Comparison of ENCODE assay signal across 1 cellular context in genomic region chr2:103525757-103526156, GRCh38.
A peak's percentile ranks its signal among the peaks of the same experiment; 100 is the strongest.
TF ChIP-seq lines count a peak whose summit lies in the region.

No MANE protein-coding gene starts in this region.

TF ChIP-seq in K562, 482 proteins besides CTCF, POLR2A, EP300 and RAD21 (continued from another document and continues in another):
- TF ChIP-seq PBX2 (CRISPR knock-in tag; IDR thresholded peaks at IDR 0.05; ENCODE audit: low read depth) (no peak), PBX2 (tag; conservative IDR thresholded peaks at IDR 0.05; ENCODE audit: low read depth) (0 out of 2 replicates have a peak, but pooled peaks have one; percentile 46), FOXK2 (conservative IDR thresholded peaks at IDR 0.05 in 1 of 2, IDR thresholded peaks at IDR 0.05 in 1 of 2; ENCODE audit: low read depth in 2 of 2) (0 out of 4 replicates have a peak, but pooled peaks of 1 of the 2 experiments have one; percentile 17), CBFA2T2 (conservative IDR thresholded peaks at IDR 0.05) (peak; percentile 80), CEBPB (tag; IDR thresholded peaks at IDR 0.05) (peak; percentile 77), TEAD4 (IDR thresholded peaks at IDR 0.05; ENCODE audit: low read length) (peak; percentile 74), TEAD4 (CRISPR knock-in tag; IDR thresholded peaks at IDR 0.05; ENCODE audit: borderline replicate concordance) (no peak), HMGN3 (IDR thresholded peaks at IDR 0.05; ENCODE audit: borderline replicate concordance, extremely low read depth, insufficient read length, low read depth, low read length) (no peak), HSF4 (CRISPR knock-in tag; IDR thresholded peaks at IDR 0.05; ENCODE audit: borderline replicate concordance) (no peak), HDAC1 (IDR thresholded peaks at IDR 0.05) (0 out of 4 replicates have a peak, but pooled peaks of 1 of the 2 experiments have one; percentile 25), JUN (IDR thresholded peaks at IDR 0.05; ENCODE audit: borderline replicate concordance, low read depth, low read length) (0 out of 2 replicates have a peak, but pooled peaks have one; percentile 26), JUN (CRISPR knock-in tag; IDR thresholded peaks at IDR 0.05; ENCODE audit: borderline replicate concordance) (no peak), KDM1A (IDR thresholded peaks at IDR 0.05) (peak; percentile 52 to 53; a peak in 2 of 4 replicates), UBTF (IDR thresholded peaks at IDR 0.05; ENCODE audit: borderline replicate concordance in 1 of 2, low read depth in 2 of 2, low read length in 2 of 2) (no peak), MTA2 (IDR thresholded peaks at IDR 0.05; ENCODE audit: low read depth) (peak; percentile 26; the same call in 1 of the 2 replicates), MAX (CRISPR knock-in tag; IDR thresholded peaks at IDR 0.05) (no peak), BHLHE40 (IDR thresholded peaks at IDR 0.05; ENCODE audit: low read length) (peak; percentile 61; the same call in 1 of the 2 replicates), LCOR (CRISPR knock-in tag; IDR thresholded peaks at IDR 0.05) (0 out of 2 replicates have a peak, but pooled peaks have one; percentile 46), DPF2 (IDR thresholded peaks at IDR 0.05) (peak; percentile 86), ATF7 (IDR thresholded peaks at IDR 0.05) (0 out of 2 replicates have a peak, but pooled peaks have one; percentile 18), E2F6 (IDR thresholded peaks at IDR 0.05; ENCODE audit: borderline replicate concordance in 1 of 2, extremely low read depth in 1 of 2, insufficient read depth in 1 of 2, insufficient read length in 1 of 2, low read depth in 1 of 2, low read length in 1 of 2, poor library complexity in 1 of 2, severe bottlenecking in 1 of 2) (no peak), ZNF407 (IDR thresholded peaks at IDR 0.05; ENCODE audit: low read depth) (no peak), KDM2B (CRISPR knock-in tag; IDR thresholded peaks at IDR 0.05) (no peak), NR2C2 (CRISPR knock-in tag; IDR thresholded peaks at IDR 0.05) (no peak), NR2C2 (tag; IDR thresholded peaks at IDR 0.05) (peak; percentile 27; the same call in 1 of the 2 replicates), TRIM24 (IDR thresholded peaks at IDR 0.05) (peak; percentile 20 to 67; a peak in 1 of 4 replicates), TAL1 (IDR thresholded peaks at IDR 0.05) (peak; percentile 59), MAFG (tag; conservative IDR thresholded peaks at IDR 0.05) (peak; percentile 21; the same call in 1 of the 2 replicates), HDAC3 (IDR thresholded peaks at IDR 0.05; ENCODE audit: borderline replicate concordance, partially characterized antibody) (peak; percentile 51), CEBPG (CRISPR knock-in tag; IDR thresholded peaks at IDR 0.05) (no peak; the same call in 1 of the 2 replicates), CEBPG (tag; conservative IDR thresholded peaks at IDR 0.05 in 1 of 2, IDR thresholded peaks at IDR 0.05 in 1 of 2) (peak; percentile 38 to 79; a peak in 2 of 4 replicates), HMBOX1 (IDR thresholded peaks at IDR 0.05) (peak; percentile 67; the same call in 1 of the 2 replicates), ZEB2 (IDR thresholded peaks at IDR 0.05) (peak; percentile 38; the same call in 1 of the 2 replicates)
- TF ChIP-seq, protein P1, sequence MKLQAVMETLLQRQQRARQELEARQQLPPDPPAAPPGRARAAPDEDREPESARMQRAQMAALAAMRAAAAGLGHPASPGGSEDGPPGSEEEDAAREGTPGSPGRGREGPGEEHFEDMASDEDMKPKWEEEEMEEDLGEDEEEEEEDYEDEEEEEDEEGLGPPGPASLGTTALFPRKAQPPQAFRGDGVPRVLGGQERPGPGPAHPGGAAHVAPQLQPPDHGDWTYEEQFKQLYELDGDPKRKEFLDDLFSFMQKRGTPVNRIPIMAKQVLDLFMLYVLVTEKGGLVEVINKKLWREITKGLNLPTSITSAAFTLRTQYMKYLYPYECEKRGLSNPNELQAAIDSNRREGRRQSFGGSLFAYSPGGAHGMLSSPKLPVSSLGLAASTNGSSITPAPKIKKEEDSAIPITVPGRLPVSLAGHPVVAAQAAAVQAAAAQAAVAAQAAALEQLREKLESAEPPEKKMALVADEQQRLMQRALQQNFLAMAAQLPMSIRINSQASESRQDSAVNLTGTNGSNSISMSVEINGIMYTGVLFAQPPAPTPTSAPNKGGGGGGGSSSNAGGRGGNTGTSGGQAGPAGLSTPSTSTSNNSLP (IDR thresholded peaks at IDR 0.05; ENCODE audit: borderline replicate concordance, low read depth, low read length): 0 out of 2 replicates have a peak, but pooled peaks have one; percentile 32
- TF ChIP-seq, protein P2, sequence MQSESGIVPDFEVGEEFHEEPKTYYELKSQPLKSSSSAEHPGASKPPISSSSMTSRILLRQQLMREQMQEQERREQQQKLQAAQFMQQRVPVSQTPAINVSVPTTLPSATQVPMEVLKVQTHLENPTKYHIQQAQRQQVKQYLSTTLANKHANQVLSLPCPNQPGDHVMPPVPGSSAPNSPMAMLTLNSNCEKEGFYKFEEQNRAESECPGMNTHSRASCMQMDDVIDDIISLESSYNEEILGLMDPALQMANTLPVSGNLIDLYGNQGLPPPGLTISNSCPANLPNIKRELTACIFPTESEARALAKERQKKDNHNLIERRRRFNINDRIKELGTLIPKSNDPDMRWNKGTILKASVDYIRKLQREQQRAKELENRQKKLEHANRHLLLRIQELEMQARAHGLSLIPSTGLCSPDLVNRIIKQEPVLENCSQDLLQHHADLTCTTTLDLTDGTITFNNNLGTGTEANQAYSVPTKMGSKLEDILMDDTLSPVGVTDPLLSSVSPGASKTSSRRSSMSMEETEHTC (IDR thresholded peaks at IDR 0.05): no peak
- TF ChIP-seq, protein P3, sequence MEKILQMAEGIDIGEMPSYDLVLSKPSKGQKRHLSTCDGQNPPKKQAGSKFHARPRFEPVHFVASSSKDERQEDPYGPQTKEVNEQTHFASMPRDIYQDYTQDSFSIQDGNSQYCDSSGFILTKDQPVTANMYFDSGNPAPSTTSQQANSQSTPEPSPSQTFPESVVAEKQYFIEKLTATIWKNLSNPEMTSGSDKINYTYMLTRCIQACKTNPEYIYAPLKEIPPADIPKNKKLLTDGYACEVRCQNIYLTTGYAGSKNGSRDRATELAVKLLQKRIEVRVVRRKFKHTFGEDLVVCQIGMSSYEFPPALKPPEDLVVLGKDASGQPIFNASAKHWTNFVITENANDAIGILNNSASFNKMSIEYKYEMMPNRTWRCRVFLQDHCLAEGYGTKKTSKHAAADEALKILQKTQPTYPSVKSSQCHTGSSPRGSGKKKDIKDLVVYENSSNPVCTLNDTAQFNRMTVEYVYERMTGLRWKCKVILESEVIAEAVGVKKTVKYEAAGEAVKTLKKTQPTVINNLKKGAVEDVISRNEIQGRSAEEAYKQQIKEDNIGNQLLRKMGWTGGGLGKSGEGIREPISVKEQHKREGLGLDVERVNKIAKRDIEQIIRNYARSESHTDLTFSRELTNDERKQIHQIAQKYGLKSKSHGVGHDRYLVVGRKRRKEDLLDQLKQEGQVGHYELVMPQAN (IDR thresholded peaks at IDR 0.05; ENCODE audit: borderline replicate concordance): no peak
